Comparison of ENCODE assay signal across 27 cellular contexts in the genomic region with DNA sequence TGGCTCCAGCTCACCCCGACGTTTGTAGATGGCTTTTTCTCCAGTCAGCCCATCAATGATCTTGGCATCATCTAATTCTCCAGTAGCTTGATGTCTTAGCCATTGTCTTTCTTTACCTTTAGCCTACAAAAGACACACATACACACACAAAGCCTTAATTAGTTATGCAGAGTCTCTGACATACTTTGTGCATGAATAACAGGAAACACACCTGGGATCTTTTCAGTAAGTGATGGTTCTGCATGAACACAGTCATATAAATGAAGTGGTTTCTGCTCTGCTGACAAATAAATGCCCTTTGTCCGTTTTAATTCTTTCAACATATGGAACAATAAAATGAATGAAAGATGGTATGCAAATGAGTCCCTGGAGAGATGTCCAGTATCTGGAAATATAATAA.
DNase-seq lines count a peak whose midpoint lies in the region; ATAC-seq and TF ChIP-seq lines count a peak whose summit lies in the region.
"Had no signal": no experiment of that assay in that cellular context is flagged by ENCODE, and none has a peak within 500 bp of the region (broad histone marks: within the 10 kb centered on the region; RNA-seq: fewer than 3 reads in every experiment).

No MANE protein-coding gene starts in this region.

- H3K4me1 ChIP-seq in breast epithelium (no peaks in the 10 kb centered on the region), PC-3 (ENCODE audit: insufficient read depth, low read length) (peaks cover 42% of the 10 kb centered on the region), sigmoid colon (peaks cover 0 to 3% (median 1%) of the 10 kb centered on the region in 4 donors)
- H3K4me1 ChIP-seq: BE2C had no signal

- no peak for TF ChIP-seq CTCF in MCF 10A (IDR thresholded peaks at IDR 0.05; ENCODE audit: unreplicated experiment)
- TF ChIP-seq CTCF in breast epithelium (IDR thresholded peaks at IDR 0.05) = no peak
- no peak for TF ChIP-seq CTCF in PC-3 (conservative IDR thresholded peaks at IDR 0.05; ENCODE audit: low read depth, low read length)
- TF ChIP-seq CTCF in sigmoid colon (IDR thresholded peaks at IDR 0.05) = no peak

- 0 out of 2 replicates have a peak overlapping the region, but pooled peaks have one; percentile 37 for H3K9ac ChIP-seq in PC-3 (ENCODE audit: low read length)

- no peak overlapping the region for H3K4me3 ChIP-seq in breast epithelium
- no peak overlapping the region for H3K4me3 ChIP-seq in PC-3 (ENCODE audit: low read length)
- no peak overlapping the region for H3K4me3 ChIP-seq in sigmoid colon
- H3K4me3 ChIP-seq: A549, GM12878, heart left ventricle, SK-N-MC, skin epidermis had no signal

- H3K36me3 ChIP-seq in breast epithelium (peaks cover 3% of the 10 kb centered on the region), PC-3 (ENCODE audit: low read depth, low read length) (no peaks in the 10 kb centered on the region), sigmoid colon (peaks cover 0 to 33% (median 8%) of the 10 kb centered on the region in 4 donors)

- H2AFZ ChIP-seq in PC-3 (ENCODE audit: low read length) = no peak overlapping the region

- DNase-seq in MCF 10A (ENCODE audit: unreplicated experiment) (no peak), breast epithelium (ENCODE audit: low spot score in 2 of 2) (no peak), PC-3 (peak; percentile 72), ACHN (no peak), sigmoid colon (no peak), NCI-H2107 treated with DMSO at 0.1 percent for 48 hours (lab: John Stamatoyannopoulos, UW; ENCODE audit: unreplicated experiment) (no peak)
- DNase-seq: activated CD4-positive, alpha-beta T cell treated with anti-CD3 and anti-CD28 coated beads for 48 hours; activated naive CD4-positive, alpha-beta T cell treated with anti-CD3 and anti-CD28 coated beads, Interleukin-2, amount 10 ng/mL, durations not matched to agents 7 days and 5 days; activated T-cell treated with anti-CD3 and anti-CD28 coated beads, Interleukin-2, amount 50 U/mL, for 48 hours; amniotic stem cell; BE2C; DND-41; heart left ventricle; mesenchymal stem cell; NCI-H1092; NCI-H2029; NCI-H510A; NK-92 treated with Interleukin-12 subunit alpha and Interleukin-12 subunit beta, amount 100 ng/mL, for 24 hours; stimulated activated CD4-positive, alpha-beta T cell treated with anti-CD3 and anti-CD28 coated beads, Interleukin-1b, Interleukin-23, amount 100 ng/mL, for 48 hours had no signal

- POLR2A ChIA-PET in MCF 10A (lab: Yijun Ruan, JAX) (no interaction called here), PC-3 (lab: Charles Lee; ENCODE audit: unreplicated experiment) (no interaction called here)

- WGBS in sigmoid colon, 2 donors = 83 to 87% methylated on average over 3 of the region's 3 CpGs

- H3K79me2 ChIP-seq in PC-3 (ENCODE audit: low read length) = no peaks in the 10 kb centered on the region

- H3K4me3 Mint-ChIP-seq in MCF 10A (ENCODE audit: unreplicated experiment) = no peak overlapping the region
- no peak overlapping the region for H3K4me3 Mint-ChIP-seq in stimulated activated memory B cell treated with anti-CD40 and anti-IgM and Interleukin-4, amounts not matched to agents 10 μg/mL and 1 μg/mL and 100 μg/mL, for 72 hours
- H3K4me3 Mint-ChIP-seq: activated naive CD4-positive, alpha-beta T cell treated with anti-CD3 and anti-CD28 coated beads, Interleukin-2, amount 10 ng/mL, durations not matched to agents 7 days and 5 days had no signal

- H3K27ac Mint-ChIP-seq in MCF 10A (ENCODE audit: low read depth, unreplicated experiment) = peak overlapping the region; percentile 96
- peak overlapping the region; percentile 24 for H3K27ac Mint-ChIP-seq in stimulated activated memory B cell treated with anti-CD40 and anti-IgM and Interleukin-4, amounts not matched to agents 10 μg/mL and 1 μg/mL and 100 μg/mL, for 72 hours
- H3K27ac Mint-ChIP-seq: activated naive CD4-positive, alpha-beta T cell treated with anti-CD3 and anti-CD28 coated beads, Interleukin-2, amount 10 ng/mL, durations not matched to agents 7 days and 5 days had no signal

- no peaks in the 10 kb centered on the region for H3K27me3 Mint-ChIP-seq in MCF 10A (ENCODE audit: insufficient read depth, unreplicated experiment)
- no peaks in the 10 kb centered on the region for H3K27me3 Mint-ChIP-seq in stimulated activated memory B cell treated with anti-CD40 and anti-IgM and Interleukin-4, amounts not matched to agents 10 μg/mL and 1 μg/mL and 100 μg/mL, for 72 hours
- H3K27me3 Mint-ChIP-seq: activated naive CD4-positive, alpha-beta T cell treated with anti-CD3 and anti-CD28 coated beads, Interleukin-2, amount 10 ng/mL, durations not matched to agents 7 days and 5 days had no signal

- H3K27me3 ChIP-seq in breast epithelium (no peaks in the 10 kb centered on the region), PC-3 (ENCODE audit: low read length) (no peaks in the 10 kb centered on the region), sigmoid colon (no peaks in the 10 kb centered on the region)
- H3K27me3 ChIP-seq: BE2C, heart left ventricle had no signal

- H3K9me3 Mint-ChIP-seq in MCF 10A (ENCODE audit: unreplicated experiment) = no peaks in the 10 kb centered on the region
- H3K9me3 Mint-ChIP-seq in stimulated activated memory B cell treated with anti-CD40 and anti-IgM and Interleukin-4, amounts not matched to agents 10 μg/mL and 1 μg/mL and 100 μg/mL, for 72 hours = no peaks in the 10 kb centered on the region
- H3K9me3 Mint-ChIP-seq: activated naive CD4-positive, alpha-beta T cell treated with anti-CD3 and anti-CD28 coated beads, Interleukin-2, amount 10 ng/mL, durations not matched to agents 7 days and 5 days had no signal

- H3K27ac ChIP-seq in breast epithelium (no peak overlapping the region), PC-3 (ENCODE audit: low read length) (peak overlapping the region; percentile 78), sigmoid colon (no peak overlapping the region)
- H3K27ac ChIP-seq: SK-N-MC, VCaP had no signal

- intact Hi-C loops in MCF 10A (cut with micrococcal nuclease) = no loop called here
- intact Hi-C loops in breast epithelium (cut with DNase I; ENCODE audit: low total_unique reads) = loop anchor here (5.0 kb wide), 1 partner anchor 457 kb away; a partner anchor contains a TSS
- intact Hi-C loops in PC-3 (cut with micrococcal nuclease) = loop anchor here (1.0 kb wide), 1 partner anchor 20 kb away; no protein-coding TSS in a partner anchor
- intact Hi-C loops in sigmoid colon (cut with DNase I) = no loop called here

- H3K4me2 ChIP-seq in PC-3 (ENCODE audit: low read length) = peak overlapping the region; percentile 31
- H3K4me2 ChIP-seq: A549 had no signal

- peaks cover 20% of the 10 kb centered on the region for H3K4me1 Mint-ChIP-seq in MCF 10A (ENCODE audit: insufficient read depth, unreplicated experiment)
- H3K4me1 Mint-ChIP-seq in stimulated activated memory B cell treated with anti-CD40 and anti-IgM and Interleukin-4, amounts not matched to agents 10 μg/mL and 1 μg/mL and 100 μg/mL, for 72 hours = peaks cover 4% of the 10 kb centered on the region
- H3K4me1 Mint-ChIP-seq: activated naive CD4-positive, alpha-beta T cell treated with anti-CD3 and anti-CD28 coated beads, Interleukin-2, amount 10 ng/mL, durations not matched to agents 7 days and 5 days had no signal

- H3F3A ChIP-seq in PC-3 (ENCODE audit: low read length, unreplicated experiment) = no peaks in the 10 kb centered on the region

- H4K20me1 ChIP-seq in PC-3 (ENCODE audit: low read length) = no peaks in the 10 kb centered on the region

- CTCF ChIA-PET in MCF 10A (lab: Yijun Ruan, JAX) = interaction anchor here (0.6 kb wide), 1 partner anchor 179 kb away, joined by 4 read pairs; no protein-coding TSS in a partner anchor
- CTCF ChIA-PET in PC-3 (lab: Charles Lee) = no interaction called here

- no peak for TF ChIP-seq EP300 in sigmoid colon (IDR thresholded peaks at IDR 0.05)

- ATAC-seq in PC-3 (peak; percentile 53), esophagus mucosa (peak; percentile 89)
- no peak for ATAC-seq in stimulated activated memory B cell treated with anti-CD40 and anti-IgM and Interleukin-4, amounts not matched to agents 10 μg/mL and 1 μg/mL and 100 μg/mL, for 72 hours
- ATAC-seq: A549, GM12878, HCT116 had no signal

- no TSS peak for BruUV-seq in MCF 10A (replicated peaks; lab: Mats Ljungman, UMichigan)
- no TSS peak for BruUV-seq in PC-3 (replicated peaks; lab: Mats Ljungman, UMichigan)

- H3K36me3 Mint-ChIP-seq in MCF 10A (ENCODE audit: insufficient read depth, unreplicated experiment) = peaks cover 20% of the 10 kb centered on the region
- peaks cover 37% of the 10 kb centered on the region for H3K36me3 Mint-ChIP-seq in stimulated activated memory B cell treated with anti-CD40 and anti-IgM and Interleukin-4, amounts not matched to agents 10 μg/mL and 1 μg/mL and 100 μg/mL, for 72 hours

- no peaks in the 10 kb centered on the region for H3K9me3 ChIP-seq in breast epithelium
- no peaks in the 10 kb centered on the region for H3K9me3 ChIP-seq in PC-3 (ENCODE audit: low read length)
- no peaks in the 10 kb centered on the region for H3K9me3 ChIP-seq in sigmoid colon
- H3K9me3 ChIP-seq: A549, BE2C, heart left ventricle had no signal

- no peak for TF ChIP-seq POLR2A in breast epithelium (IDR thresholded peaks at IDR 0.05)
- no peak for TF ChIP-seq POLR2A in sigmoid colon (IDR thresholded peaks at IDR 0.05)

- in situ Hi-C loops in ACHN (cut with HindIII; ENCODE audit: low pct_ligation_motif_present, low pct_unique_long_range_greater_than_20kb, low sequenced_read_pairs) = no loop called here

- no peaks in the 10 kb centered on the region for H3K9me2 ChIP-seq in PC-3 (replicated peaks; ENCODE audit: low read length)

Comparison
In these comparisons a context has a peak if more than half of its experiments do, and no peak if none do; other contexts are left out.
1. intact Hi-C loops: an anchor here in breast epithelium (5.0 kb wide) and PC-3 (1.0 kb wide); none called in MCF 10A and sigmoid colon.